In genomic region chr7:259751-260405, GRCh38 we compare ENCODE assay signal across 15 cellular contexts. TPM values are rescaled to one million over a fixed set of nuclear protein-coding genes. Genes with fewer than 3 reads are reported as not detected.
"Had no signal": no experiment of that assay in that cellular context is flagged by ENCODE, and none has a peak within 500 bp of the region (broad histone marks: within the 10 kb centered on the region; RNA-seq: fewer than 3 reads in every experiment).

No MANE protein-coding gene starts in this region.

- H2AFZ ChIP-seq: parathyroid adenoma had no signal

- H3K27ac Mint-ChIP-seq: activated CD8-positive, alpha-beta T cell treated with anti-CD3 and anti-CD28 coated beads, Interleukin-2, amount 10 ng/mL, durations not matched to agents 7 days and 5 days; activated naive CD4-positive, alpha-beta T cell treated with anti-CD3 and anti-CD28 coated beads for 36 hours; activated T-helper 17 cell treated with anti-CD3 and anti-CD28 coated beads, Interleukin-2, amount 50 U/mL, for 72 hours; T-helper 1 cell treated with Interleukin-12 subunit alpha and Interleukin-12 subunit beta and Interleukin-4 antibody, amounts not matched to agents 30 μg/mL and 1 μg/mL, for 36 hours; type B pancreatic cell had no signal

- H3K79me2 ChIP-seq: parathyroid adenoma had no signal

- DNase-seq: activated CD4-positive, alpha-beta T cell treated with anti-CD3 and anti-CD28 coated beads for 4 hours; activated CD8-positive, alpha-beta T cell treated with anti-CD3 and anti-CD28 coated beads, Interleukin-2, amount 10 ng/mL, durations not matched to agents 7 days and 5 days; activated naive CD4-positive, alpha-beta T cell treated with anti-CD3 and anti-CD28 coated beads for 36 hours; adrenal gland; dermis blood vessel endothelial cell; erythroblast had no signal

- H3K27me3 Mint-ChIP-seq: activated T-helper 17 cell treated with anti-CD3 and anti-CD28 coated beads, Interleukin-2, amount 50 U/mL, for 72 hours; type B pancreatic cell had no signal

- H3K4me3 ChIP-seq: adrenal gland had no signal

- H3K9me3 Mint-ChIP-seq: neural crest cell, type B pancreatic cell had no signal

- H3K4me1 Mint-ChIP-seq: activated T-helper 17 cell treated with anti-CD3 and anti-CD28 coated beads, Interleukin-2, amount 50 U/mL, for 72 hours; neural crest cell had no signal

- H3K27ac ChIP-seq: adrenal gland, parathyroid adenoma had no signal

- H3K9me3 ChIP-seq: adrenal gland had no signal

- H3K4me1 ChIP-seq: adrenal gland, parathyroid adenoma had no signal

- H3K27me3 ChIP-seq: adrenal gland had no signal

- H3K4me3 Mint-ChIP-seq: activated CD8-positive, alpha-beta T cell treated with anti-CD3 and anti-CD28 coated beads, Interleukin-2, amount 10 ng/mL, durations not matched to agents 7 days and 5 days; activated naive CD4-positive, alpha-beta T cell treated with anti-CD3 and anti-CD28 coated beads for 36 hours; activated T-helper 17 cell treated with anti-CD3 and anti-CD28 coated beads, Interleukin-2, amount 50 U/mL, for 72 hours; central memory CD8-positive, alpha-beta T cell; neural crest cell; T-helper 1 cell treated with Interleukin-12 subunit alpha and Interleukin-12 subunit beta and Interleukin-4 antibody, amounts not matched to agents 30 μg/mL and 1 μg/mL, for 36 hours; type B pancreatic cell had no signal

- ATAC-seq: activated CD8-positive, alpha-beta T cell treated with anti-CD3 and anti-CD28 coated beads, Interleukin-2, amount 10 ng/mL, durations not matched to agents 7 days and 5 days; activated T-helper 17 cell treated with anti-CD3 and anti-CD28 coated beads, Interleukin-2, amount 50 U/mL, for 72 hours had no signal

RNA-seq across cellular contexts. Expression of gene FOXL3, which starts 30.1 kb away (rescaled TPM):
- total RNA-seq: activated CD8-positive, alpha-beta T cell treated with anti-CD3 and anti-CD28 coated beads, Interleukin-2, amount 10 ng/mL, durations not matched to agents 7 days and 5 days; activated naive CD4-positive, alpha-beta T cell treated with anti-CD3 and anti-CD28 coated beads for 36 hours; activated T-helper 17 cell treated with anti-CD3 and anti-CD28 coated beads, Interleukin-2, amount 50 U/mL, for 72 hours; adrenal gland; dermis blood vessel endothelial cell; mesenteric fat pad; myocyte; neural crest cell had no signal
- polyA plus RNA-seq: adrenal gland, small intestine had no signal
